In genomic region chr1:240968864-240969263, GRCh38 we compare ENCODE assay signal across 1 cellular context.
TF ChIP-seq lines count a peak whose summit lies in the region.

No MANE protein-coding gene starts in this region.

TF ChIP-seq in SK-N-SH, 30 proteins besides CTCF, POLR2A, EP300 and RAD21 (continued from another document):
- TF ChIP-seq, protein P1, sequence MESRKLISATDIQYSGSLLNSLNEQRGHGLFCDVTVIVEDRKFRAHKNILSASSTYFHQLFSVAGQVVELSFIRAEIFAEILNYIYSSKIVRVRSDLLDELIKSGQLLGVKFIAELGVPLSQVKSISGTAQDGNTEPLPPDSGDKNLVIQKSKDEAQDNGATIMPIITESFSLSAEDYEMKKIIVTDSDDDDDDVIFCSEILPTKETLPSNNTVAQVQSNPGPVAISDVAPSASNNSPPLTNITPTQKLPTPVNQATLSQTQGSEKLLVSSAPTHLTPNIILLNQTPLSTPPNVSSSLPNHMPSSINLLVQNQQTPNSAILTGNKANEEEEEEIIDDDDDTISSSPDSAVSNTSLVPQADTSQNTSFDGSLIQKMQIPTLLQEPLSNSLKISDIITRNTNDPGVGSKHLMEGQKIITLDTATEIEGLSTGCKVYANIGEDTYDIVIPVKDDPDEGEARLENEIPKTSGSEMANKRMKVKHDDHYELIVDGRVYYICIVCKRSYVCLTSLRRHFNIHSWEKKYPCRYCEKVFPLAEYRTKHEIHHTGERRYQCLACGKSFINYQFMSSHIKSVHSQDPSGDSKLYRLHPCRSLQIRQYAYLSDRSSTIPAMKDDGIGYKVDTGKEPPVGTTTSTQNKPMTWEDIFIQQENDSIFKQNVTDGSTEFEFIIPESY (IDR thresholded peaks at IDR 0.05; ENCODE audit: borderline replicate concordance, low read depth): no peak
- TF ChIP-seq RXRA (IDR thresholded peaks at IDR 0.05; ENCODE audit: borderline replicate concordance, low read depth) (no peak), FOSL2 (IDR thresholded peaks at IDR 0.05; ENCODE audit: borderline replicate concordance, low read depth) (no peak), ELF1 (IDR thresholded peaks at IDR 0.05) (no peak), RCOR1 (IDR thresholded peaks at IDR 0.05; ENCODE audit: low read length) (0 out of 2 replicates have a peak, but pooled peaks have one; percentile 11), USF2 (IDR thresholded peaks at IDR 0.05; ENCODE audit: borderline replicate concordance, low read depth, low read length) (no peak)
TF ChIP-seq in SK-N-SH: peak in this region for 2.
